ENCODE assay signal across 10 cellular contexts in the genomic region with DNA sequence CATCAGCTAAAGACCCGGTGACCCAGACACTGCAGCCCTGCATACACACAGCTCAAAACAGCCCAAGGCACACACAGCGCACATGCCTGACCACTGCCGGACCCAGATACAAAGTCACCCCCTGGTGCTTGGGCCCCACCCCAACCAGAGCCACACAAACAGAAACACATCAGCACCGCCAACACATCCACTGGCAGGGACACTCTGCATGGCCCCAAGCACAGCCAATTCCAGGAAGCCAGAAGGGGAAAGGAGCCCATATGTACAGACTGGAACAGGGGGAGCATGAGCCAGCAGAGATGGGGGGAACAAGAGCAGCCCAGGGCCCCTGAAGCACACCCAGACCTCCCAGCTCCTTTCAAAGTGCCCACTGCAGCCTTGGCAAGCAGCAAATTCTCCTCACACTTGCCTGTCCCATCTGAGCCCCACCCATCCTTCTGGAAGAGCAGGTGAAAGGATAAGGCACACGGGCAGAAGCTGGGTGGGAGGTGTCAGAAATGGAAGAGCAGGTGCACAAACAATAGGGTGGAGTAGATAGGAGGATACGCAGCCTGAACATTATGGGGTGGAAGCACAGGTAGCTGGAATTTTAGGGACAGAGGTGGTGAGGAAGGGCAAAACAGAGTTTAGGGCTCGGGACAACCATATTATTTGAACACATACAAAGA.
DNase-seq lines count a peak whose midpoint lies in the region; ATAC-seq lines count a peak whose summit lies in the region.
"Had no signal": no experiment of that assay in that cellular context is flagged by ENCODE, and none has a peak within 500 bp of the region (broad histone marks: within the 10 kb centered on the region; RNA-seq: fewer than 3 reads in every experiment).

No MANE protein-coding gene starts in this region.

- ATAC-seq in left colon, result peak; percentile 54
- ATAC-seq in HG03025 (IDR thresholded peaks at IDR 0.05; ENCODE audit: low FRiP score, unreplicated experiment), result no peak
- no peak for ATAC-seq in GM18868 (IDR thresholded peaks at IDR 0.05; ENCODE audit: unreplicated experiment)

- peak overlapping the region; percentile 48 for H3K27ac ChIP-seq in adipose tissue (ENCODE audit: low read depth, low read length)
- H3K27ac ChIP-seq in temporal lobe (ENCODE audit: low read depth, low read length), result peak overlapping the region; percentile 5

- WGBS in adipose tissue, 3 donors, result 48 to 71% (median 64%) methylated on average over 7 of the region's 7 CpGs

- intact Hi-C loops in left colon (cut with DNase I, micrococcal nuclease), result no loop called here

- DNase-seq in NCI-H187 treated with DMSO at 0.1 percent for 48 hours (lab: John Stamatoyannopoulos, UW) (peak; percentile 44), left colon (no peak), midbrain (lab: John Stamatoyannopoulos, UW) (no peak)
- DNase-seq in activated CD4-positive, alpha-beta T cell treated with anti-CD3 and anti-CD28 coated beads, Interleukin-2, amount 50 U/mL, for 4 hours, result no peak
- DNase-seq: activated gamma-delta T cell treated with Interleukin-2 at 50 U/mL for 16 hours; naive thymus-derived CD4-positive, alpha-beta T cell had no signal
